In the genomic region with DNA sequence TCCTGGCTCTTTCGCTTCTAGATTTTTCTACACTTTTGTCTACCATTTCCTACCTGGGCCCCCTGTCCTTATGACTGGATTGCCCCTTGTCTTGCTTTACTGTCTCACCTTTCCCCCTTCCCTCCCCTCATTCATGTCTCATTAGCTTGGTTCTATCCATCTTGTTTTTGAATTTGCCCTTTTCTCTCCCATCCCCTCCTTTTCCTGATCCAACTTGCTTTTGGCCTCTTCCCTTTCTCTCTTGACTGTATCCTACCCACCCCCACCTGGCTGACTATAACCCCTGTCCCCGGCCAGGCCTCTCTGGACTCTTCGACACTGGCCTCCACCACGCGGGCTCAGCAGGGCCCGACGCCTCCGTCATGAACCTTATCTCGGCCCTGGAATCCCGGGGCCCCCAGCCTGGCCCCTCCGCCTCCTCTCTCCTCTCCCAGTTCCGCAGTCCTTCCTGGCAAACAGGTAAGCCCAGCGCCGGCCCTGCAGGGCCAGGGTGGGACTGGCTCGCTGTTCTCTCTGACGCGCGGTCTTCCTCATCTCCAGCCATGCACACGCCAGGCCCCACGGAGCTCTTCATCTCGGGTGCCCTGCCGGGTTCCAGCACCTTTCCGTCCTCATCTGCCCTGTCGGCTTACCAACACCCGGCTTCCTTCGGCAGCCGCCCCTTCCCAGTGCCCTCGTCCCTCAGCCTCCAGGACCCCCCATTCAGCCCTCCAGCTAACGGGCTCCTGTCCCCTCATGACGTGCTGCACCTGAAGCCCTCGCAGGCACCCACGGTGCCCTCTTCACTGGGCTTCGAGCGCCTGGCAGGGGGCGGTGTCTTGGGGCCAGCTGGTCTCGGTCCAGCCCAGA, we compare ENCODE assay signal across 2 cellular contexts.
TF ChIP-seq lines count a peak whose summit lies in the region.

No MANE protein-coding gene starts in this region.

TF ChIP-seq in SK-N-SH, 30 proteins besides CTCF, POLR2A, EP300 and RAD21:
- TF ChIP-seq, protein P1, sequence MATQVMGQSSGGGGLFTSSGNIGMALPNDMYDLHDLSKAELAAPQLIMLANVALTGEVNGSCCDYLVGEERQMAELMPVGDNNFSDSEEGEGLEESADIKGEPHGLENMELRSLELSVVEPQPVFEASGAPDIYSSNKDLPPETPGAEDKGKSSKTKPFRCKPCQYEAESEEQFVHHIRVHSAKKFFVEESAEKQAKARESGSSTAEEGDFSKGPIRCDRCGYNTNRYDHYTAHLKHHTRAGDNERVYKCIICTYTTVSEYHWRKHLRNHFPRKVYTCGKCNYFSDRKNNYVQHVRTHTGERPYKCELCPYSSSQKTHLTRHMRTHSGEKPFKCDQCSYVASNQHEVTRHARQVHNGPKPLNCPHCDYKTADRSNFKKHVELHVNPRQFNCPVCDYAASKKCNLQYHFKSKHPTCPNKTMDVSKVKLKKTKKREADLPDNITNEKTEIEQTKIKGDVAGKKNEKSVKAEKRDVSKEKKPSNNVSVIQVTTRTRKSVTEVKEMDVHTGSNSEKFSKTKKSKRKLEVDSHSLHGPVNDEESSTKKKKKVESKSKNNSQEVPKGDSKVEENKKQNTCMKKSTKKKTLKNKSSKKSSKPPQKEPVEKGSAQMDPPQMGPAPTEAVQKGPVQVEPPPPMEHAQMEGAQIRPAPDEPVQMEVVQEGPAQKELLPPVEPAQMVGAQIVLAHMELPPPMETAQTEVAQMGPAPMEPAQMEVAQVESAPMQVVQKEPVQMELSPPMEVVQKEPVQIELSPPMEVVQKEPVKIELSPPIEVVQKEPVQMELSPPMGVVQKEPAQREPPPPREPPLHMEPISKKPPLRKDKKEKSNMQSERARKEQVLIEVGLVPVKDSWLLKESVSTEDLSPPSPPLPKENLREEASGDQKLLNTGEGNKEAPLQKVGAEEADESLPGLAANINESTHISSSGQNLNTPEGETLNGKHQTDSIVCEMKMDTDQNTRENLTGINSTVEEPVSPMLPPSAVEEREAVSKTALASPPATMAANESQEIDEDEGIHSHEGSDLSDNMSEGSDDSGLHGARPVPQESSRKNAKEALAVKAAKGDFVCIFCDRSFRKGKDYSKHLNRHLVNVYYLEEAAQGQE (IDR thresholded peaks at IDR 0.05; ENCODE audit: low read depth, low read length): no peak
- TF ChIP-seq GABPA (IDR thresholded peaks at IDR 0.05; ENCODE audit: low read depth): no peak
- TF ChIP-seq, protein P2, sequence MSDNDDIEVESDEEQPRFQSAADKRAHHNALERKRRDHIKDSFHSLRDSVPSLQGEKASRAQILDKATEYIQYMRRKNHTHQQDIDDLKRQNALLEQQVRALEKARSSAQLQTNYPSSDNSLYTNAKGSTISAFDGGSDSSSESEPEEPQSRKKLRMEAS (IDR thresholded peaks at IDR 0.05; ENCODE audit: low read depth): no peak
- TF ChIP-seq ELF1 (IDR thresholded peaks at IDR 0.05): no peak
- TF ChIP-seq, protein P3, sequence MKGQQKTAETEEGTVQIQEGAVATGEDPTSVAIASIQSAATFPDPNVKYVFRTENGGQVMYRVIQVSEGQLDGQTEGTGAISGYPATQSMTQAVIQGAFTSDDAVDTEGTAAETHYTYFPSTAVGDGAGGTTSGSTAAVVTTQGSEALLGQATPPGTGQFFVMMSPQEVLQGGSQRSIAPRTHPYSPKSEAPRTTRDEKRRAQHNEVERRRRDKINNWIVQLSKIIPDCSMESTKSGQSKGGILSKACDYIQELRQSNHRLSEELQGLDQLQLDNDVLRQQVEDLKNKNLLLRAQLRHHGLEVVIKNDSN (IDR thresholded peaks at IDR 0.05; ENCODE audit: borderline replicate concordance, low read depth): no peak
- TF ChIP-seq SIN3A (IDR thresholded peaks at IDR 0.05; ENCODE audit: borderline replicate concordance, low read depth, low read length): no peak

TF ChIP-seq in SK-N-SH treated with all-trans-retinoic acid at 6 μM for 48 hours, 23 proteins besides CTCF, POLR2A, EP300 and RAD21:
- no peak for TF ChIP-seq PPARA (CRISPR knock-in tag; IDR thresholded peaks at IDR 0.05; ENCODE audit: borderline replicate concordance)
- no peak for TF ChIP-seq BACH2 (CRISPR knock-in tag; IDR thresholded peaks at IDR 0.05; ENCODE audit: borderline replicate concordance)
- TF ChIP-seq RARB (CRISPR knock-in tag; IDR thresholded peaks at IDR 0.05): no peak
- no peak for TF ChIP-seq OSR1 (CRISPR knock-in tag; IDR thresholded peaks at IDR 0.05)
- TF ChIP-seq ZFP3 (CRISPR knock-in tag; IDR thresholded peaks at IDR 0.05): no peak
- TF ChIP-seq TCF4 (CRISPR knock-in tag; IDR thresholded peaks at IDR 0.05; ENCODE audit: borderline replicate concordance): no peak
- no peak for TF ChIP-seq TOX (CRISPR knock-in tag; IDR thresholded peaks at IDR 0.05; ENCODE audit: borderline replicate concordance)
- TF ChIP-seq, protein P4, sequence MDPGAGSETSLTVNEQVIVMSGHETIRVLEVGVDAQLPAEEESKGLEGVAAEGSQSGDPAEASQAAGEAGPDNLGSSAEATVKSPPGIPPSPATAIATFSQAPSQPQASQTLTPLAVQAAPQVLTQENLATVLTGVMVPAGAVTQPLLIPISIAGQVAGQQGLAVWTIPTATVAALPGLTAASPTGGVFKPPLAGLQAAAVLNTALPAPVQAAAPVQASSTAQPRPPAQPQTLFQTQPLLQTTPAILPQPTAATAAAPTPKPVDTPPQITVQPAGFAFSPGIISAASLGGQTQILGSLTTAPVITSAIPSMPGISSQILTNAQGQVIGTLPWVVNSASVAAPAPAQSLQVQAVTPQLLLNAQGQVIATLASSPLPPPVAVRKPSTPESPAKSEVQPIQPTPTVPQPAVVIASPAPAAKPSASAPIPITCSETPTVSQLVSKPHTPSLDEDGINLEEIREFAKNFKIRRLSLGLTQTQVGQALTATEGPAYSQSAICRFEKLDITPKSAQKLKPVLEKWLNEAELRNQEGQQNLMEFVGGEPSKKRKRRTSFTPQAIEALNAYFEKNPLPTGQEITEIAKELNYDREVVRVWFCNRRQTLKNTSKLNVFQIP (CRISPR knock-in tag; IDR thresholded peaks at IDR 0.05; ENCODE audit: borderline replicate concordance, low read depth): no peak
